ENCODE assay signal across 23 cellular contexts in genomic region chr3:10775259-10775658, GRCh38. TPM values are rescaled to one million over a fixed set of nuclear protein-coding genes. Genes with fewer than 3 reads are reported as not detected.
A peak's percentile ranks its signal among the peaks of the same experiment; 100 is the strongest.
DNase-seq lines count a peak whose midpoint lies in the region; ATAC-seq and TF ChIP-seq lines count a peak whose summit lies in the region.
"Had no signal": no experiment of that assay in that cellular context is flagged by ENCODE, and none has a peak within 500 bp of the region (broad histone marks: within the 10 kb centered on the region; RNA-seq: fewer than 3 reads in every experiment).

No MANE protein-coding gene starts in this region.

- H3K27ac ChIP-seq in right atrium auricular region (no peak overlapping the region), left ventricle myocardium inferior (replicated peaks) (no peak overlapping the region), esophagus muscularis mucosa (replicated peaks in 1 of 4) (no peak overlapping the region)
- H3K27ac ChIP-seq: A549; BLaER1 treated with 17β-estradiol and CSF1 and Interleukin-3, amounts not matched to agents 10 nM and 100 nM had no signal

- no peak for TF ChIP-seq EP300 in esophagus muscularis mucosa (IDR thresholded peaks at IDR 0.05)

- no peaks in the 10 kb centered on the region for H3K4me1 Mint-ChIP-seq in osteocyte (ENCODE audit: unreplicated experiment)
- H3K4me1 Mint-ChIP-seq: CD8-positive, alpha-beta memory T cell had no signal

- H3K9me3 Mint-ChIP-seq in osteocyte (ENCODE audit: unreplicated experiment): no peaks in the 10 kb centered on the region
- H3K9me3 Mint-ChIP-seq: CD4-positive, alpha-beta T cell; HFFc6 had no signal

- no peaks in the 10 kb centered on the region for H3K36me3 Mint-ChIP-seq in osteocyte (ENCODE audit: unreplicated experiment)
- H3K36me3 Mint-ChIP-seq: CD14-positive monocyte; CD8-positive, alpha-beta memory T cell had no signal

- H3K36me3 ChIP-seq in right atrium auricular region (no peaks in the 10 kb centered on the region), left ventricle myocardium inferior (no peaks in the 10 kb centered on the region), esophagus muscularis mucosa (no peaks in the 10 kb centered on the region)
- H3K36me3 ChIP-seq: BE2C; BLaER1 treated with 17β-estradiol and CSF1 and Interleukin-3, amounts not matched to agents 10 nM and 100 nM; HAP-1 had no signal

- peak; percentile 7 for DNase-seq in right atrium auricular region (ENCODE audit: low spot score)
- DNase-seq in left ventricle myocardium inferior: no peak
- DNase-seq in esophagus muscularis mucosa (ENCODE audit: extremely low spot score): peak; percentile 64
- DNase-seq in osteocyte (ENCODE audit: extremely low spot score, unreplicated experiment): peak; percentile 69
- no peak for DNase-seq in GM10266 (ENCODE audit: extremely low spot score)
- DNase-seq in SIG-M5 (lab: John Stamatoyannopoulos, UW): no peak
- DNase-seq: 8988T; ACHN; AML-193; BE2C; CD4-positive, alpha-beta T cell; CD8-positive, alpha-beta memory T cell; DMS 273 treated with DMSO at 0.1 percent for 48 hours; DMS79; EL; GDM1; GOT3; HFFc6 had no signal

- H3K9me3 ChIP-seq in right atrium auricular region (peaks cover 0 to 7% of the 10 kb centered on the region in 2 donors), left ventricle myocardium inferior (replicated peaks) (peaks cover 7% of the 10 kb centered on the region), esophagus muscularis mucosa (peaks cover 0 to 12% (median 7%) of the 10 kb centered on the region in 4 donors)
- H3K9me3 ChIP-seq: A549, BE2C, HAP-1 had no signal

- H3K27me3 ChIP-seq in right atrium auricular region: no peaks in the 10 kb centered on the region
- peaks cover 90% of the 10 kb centered on the region for H3K27me3 ChIP-seq in left ventricle myocardium inferior (ENCODE audit: low read depth)
- H3K27me3 ChIP-seq in esophagus muscularis mucosa: peaks cover 0 to 73% (median 0%) of the 10 kb centered on the region in 4 donors
- H3K27me3 ChIP-seq: BE2C; BLaER1 treated with 17β-estradiol and CSF1 and Interleukin-3, amounts not matched to agents 10 nM and 100 nM had no signal

- intact Hi-C loops in left ventricle myocardium inferior (cut with micrococcal nuclease) (no loop called here), esophagus muscularis mucosa (cut with DNase I) (no loop called here)

- no peak overlapping the region for H3K4me3 Mint-ChIP-seq in osteocyte (ENCODE audit: unreplicated experiment)
- H3K4me3 Mint-ChIP-seq: CD14-positive monocyte; CD4-positive, alpha-beta T cell; CD8-positive, alpha-beta memory T cell; HFFc6 had no signal

- no peak for ATAC-seq in GM18861 (IDR thresholded peaks at IDR 0.05; ENCODE audit: unreplicated experiment)
- ATAC-seq: A549 had no signal

- H3K4me1 ChIP-seq in right atrium auricular region (no peaks in the 10 kb centered on the region), left ventricle myocardium inferior (no peaks in the 10 kb centered on the region), esophagus muscularis mucosa (no peaks in the 10 kb centered on the region)
- H3K4me1 ChIP-seq: A549, BE2C, HAP-1 had no signal

- peaks cover 20% of the 10 kb centered on the region for H3K27me3 Mint-ChIP-seq in osteocyte (ENCODE audit: unreplicated experiment)

- 75% methylated on average over 8 of the region's 8 CpGs for WGBS in esophagus muscularis mucosa

- no peak for TF ChIP-seq POLR2A in esophagus muscularis mucosa (IDR thresholded peaks at IDR 0.05; ENCODE audit: low read depth)

- TF ChIP-seq CTCF in right atrium auricular region (IDR thresholded peaks at IDR 0.05) (no peak), left ventricle myocardium inferior (IDR thresholded peaks at IDR 0.05; ENCODE audit: borderline replicate concordance) (no peak), esophagus muscularis mucosa (IDR thresholded peaks at IDR 0.05) (no peak), osteocyte (IDR thresholded peaks at IDR 0.05) (no peak), GM10266 (IDR thresholded peaks at IDR 0.05; ENCODE audit: control insufficient read depth, insufficient read depth, low read depth, missing control alignments) (no peak)

- H3K4me3 ChIP-seq in right atrium auricular region (no peak overlapping the region), left ventricle myocardium inferior (no peak overlapping the region), esophagus muscularis mucosa (no peak overlapping the region)
- H3K4me3 ChIP-seq: A549; BLaER1 treated with 17β-estradiol and CSF1 and Interleukin-3, amounts not matched to agents 10 nM and 100 nM; HAP-1 had no signal

- no peak overlapping the region for H3K27ac Mint-ChIP-seq in osteocyte (ENCODE audit: unreplicated experiment)
- H3K27ac Mint-ChIP-seq: CD4-positive, alpha-beta T cell; CD8-positive, alpha-beta memory T cell; HFFc6 had no signal

RNA-seq across cellular contexts. Expression of gene SLC6A11, which starts 40.8 kb away (rescaled TPM):
- total RNA-seq in right atrium auricular region (not detected), left ventricle myocardium inferior (not detected), esophagus muscularis mucosa (not detected), osteocyte (not detected in 2 replicates)
- total RNA-seq: CD4-positive, alpha-beta T cell; CD8-positive, alpha-beta memory T cell had no signal

Comparison
In these comparisons a context has a peak if more than half of its experiments do, and no peak if none do; other contexts are left out.
1. DNase-seq: peak in right atrium auricular region (single experiment), esophagus muscularis mucosa (single experiment) and osteocyte (single experiment); none in left ventricle myocardium inferior (single experiment), GM10266 (single experiment) and SIG-M5 (single experiment).